In genomic region chr4:159363376-159363775, GRCh38 we compare ENCODE assay signal across 1 cellular context.
TF ChIP-seq lines count a peak whose summit lies in the region.

No MANE protein-coding gene starts in this region.

TF ChIP-seq in GM23338, 12 proteins besides CTCF, POLR2A, EP300 and RAD21 (continued from another document):
- TF ChIP-seq ZNF462 (CRISPR knock-in tag; IDR thresholded peaks at IDR 0.05): no peak
- no peak for TF ChIP-seq NANOG (IDR thresholded peaks at IDR 0.05; ENCODE audit: borderline replicate concordance)
- TF ChIP-seq STAT1 (IDR thresholded peaks at IDR 0.05; ENCODE audit: unreplicated experiment): no peak
- TF ChIP-seq EZH2phosphoT487 (IDR thresholded peaks at IDR 0.05; ENCODE audit: unreplicated experiment): no peak
- no peak for TF ChIP-seq ZNF331 (CRISPR knock-in tag; IDR thresholded peaks at IDR 0.05; ENCODE audit: low read depth)
- no peak for TF ChIP-seq REST (IDR thresholded peaks at IDR 0.05; ENCODE audit: unreplicated experiment)
- TF ChIP-seq JUNB (IDR thresholded peaks at IDR 0.05; ENCODE audit: unreplicated experiment): no peak
- TF ChIP-seq POLR2AphosphoS5 (IDR thresholded peaks at IDR 0.05; ENCODE audit: low read depth): no peak
- no peak for TF ChIP-seq CREB1 (CRISPR knock-in tag; IDR thresholded peaks at IDR 0.05; ENCODE audit: low read depth)
